ENCODE assay signal across 1 cellular context in the genomic region with DNA sequence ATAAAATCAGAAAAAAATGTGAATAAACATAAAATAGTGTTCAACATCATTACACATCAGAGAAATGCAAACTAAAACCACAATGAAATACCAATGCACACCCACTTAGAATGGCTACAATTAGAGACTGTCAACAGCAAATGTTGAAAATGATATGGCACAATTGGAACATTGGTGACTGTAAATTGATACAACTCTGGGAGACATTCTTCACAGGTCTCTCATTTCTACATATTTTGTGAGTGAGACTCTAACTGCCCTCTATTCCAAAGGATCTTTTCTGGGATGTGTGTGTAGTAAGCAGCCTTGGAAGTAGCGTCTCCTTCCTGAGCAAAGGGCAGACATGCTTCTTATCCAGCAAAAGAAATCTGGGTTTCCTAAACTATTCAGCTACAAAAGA.
TF ChIP-seq lines count a peak whose summit lies in the region.

No MANE protein-coding gene starts in this region.

TF ChIP-seq in GM23338, 12 proteins besides CTCF, POLR2A, EP300 and RAD21 (continued from another document):
- TF ChIP-seq, protein P1, sequence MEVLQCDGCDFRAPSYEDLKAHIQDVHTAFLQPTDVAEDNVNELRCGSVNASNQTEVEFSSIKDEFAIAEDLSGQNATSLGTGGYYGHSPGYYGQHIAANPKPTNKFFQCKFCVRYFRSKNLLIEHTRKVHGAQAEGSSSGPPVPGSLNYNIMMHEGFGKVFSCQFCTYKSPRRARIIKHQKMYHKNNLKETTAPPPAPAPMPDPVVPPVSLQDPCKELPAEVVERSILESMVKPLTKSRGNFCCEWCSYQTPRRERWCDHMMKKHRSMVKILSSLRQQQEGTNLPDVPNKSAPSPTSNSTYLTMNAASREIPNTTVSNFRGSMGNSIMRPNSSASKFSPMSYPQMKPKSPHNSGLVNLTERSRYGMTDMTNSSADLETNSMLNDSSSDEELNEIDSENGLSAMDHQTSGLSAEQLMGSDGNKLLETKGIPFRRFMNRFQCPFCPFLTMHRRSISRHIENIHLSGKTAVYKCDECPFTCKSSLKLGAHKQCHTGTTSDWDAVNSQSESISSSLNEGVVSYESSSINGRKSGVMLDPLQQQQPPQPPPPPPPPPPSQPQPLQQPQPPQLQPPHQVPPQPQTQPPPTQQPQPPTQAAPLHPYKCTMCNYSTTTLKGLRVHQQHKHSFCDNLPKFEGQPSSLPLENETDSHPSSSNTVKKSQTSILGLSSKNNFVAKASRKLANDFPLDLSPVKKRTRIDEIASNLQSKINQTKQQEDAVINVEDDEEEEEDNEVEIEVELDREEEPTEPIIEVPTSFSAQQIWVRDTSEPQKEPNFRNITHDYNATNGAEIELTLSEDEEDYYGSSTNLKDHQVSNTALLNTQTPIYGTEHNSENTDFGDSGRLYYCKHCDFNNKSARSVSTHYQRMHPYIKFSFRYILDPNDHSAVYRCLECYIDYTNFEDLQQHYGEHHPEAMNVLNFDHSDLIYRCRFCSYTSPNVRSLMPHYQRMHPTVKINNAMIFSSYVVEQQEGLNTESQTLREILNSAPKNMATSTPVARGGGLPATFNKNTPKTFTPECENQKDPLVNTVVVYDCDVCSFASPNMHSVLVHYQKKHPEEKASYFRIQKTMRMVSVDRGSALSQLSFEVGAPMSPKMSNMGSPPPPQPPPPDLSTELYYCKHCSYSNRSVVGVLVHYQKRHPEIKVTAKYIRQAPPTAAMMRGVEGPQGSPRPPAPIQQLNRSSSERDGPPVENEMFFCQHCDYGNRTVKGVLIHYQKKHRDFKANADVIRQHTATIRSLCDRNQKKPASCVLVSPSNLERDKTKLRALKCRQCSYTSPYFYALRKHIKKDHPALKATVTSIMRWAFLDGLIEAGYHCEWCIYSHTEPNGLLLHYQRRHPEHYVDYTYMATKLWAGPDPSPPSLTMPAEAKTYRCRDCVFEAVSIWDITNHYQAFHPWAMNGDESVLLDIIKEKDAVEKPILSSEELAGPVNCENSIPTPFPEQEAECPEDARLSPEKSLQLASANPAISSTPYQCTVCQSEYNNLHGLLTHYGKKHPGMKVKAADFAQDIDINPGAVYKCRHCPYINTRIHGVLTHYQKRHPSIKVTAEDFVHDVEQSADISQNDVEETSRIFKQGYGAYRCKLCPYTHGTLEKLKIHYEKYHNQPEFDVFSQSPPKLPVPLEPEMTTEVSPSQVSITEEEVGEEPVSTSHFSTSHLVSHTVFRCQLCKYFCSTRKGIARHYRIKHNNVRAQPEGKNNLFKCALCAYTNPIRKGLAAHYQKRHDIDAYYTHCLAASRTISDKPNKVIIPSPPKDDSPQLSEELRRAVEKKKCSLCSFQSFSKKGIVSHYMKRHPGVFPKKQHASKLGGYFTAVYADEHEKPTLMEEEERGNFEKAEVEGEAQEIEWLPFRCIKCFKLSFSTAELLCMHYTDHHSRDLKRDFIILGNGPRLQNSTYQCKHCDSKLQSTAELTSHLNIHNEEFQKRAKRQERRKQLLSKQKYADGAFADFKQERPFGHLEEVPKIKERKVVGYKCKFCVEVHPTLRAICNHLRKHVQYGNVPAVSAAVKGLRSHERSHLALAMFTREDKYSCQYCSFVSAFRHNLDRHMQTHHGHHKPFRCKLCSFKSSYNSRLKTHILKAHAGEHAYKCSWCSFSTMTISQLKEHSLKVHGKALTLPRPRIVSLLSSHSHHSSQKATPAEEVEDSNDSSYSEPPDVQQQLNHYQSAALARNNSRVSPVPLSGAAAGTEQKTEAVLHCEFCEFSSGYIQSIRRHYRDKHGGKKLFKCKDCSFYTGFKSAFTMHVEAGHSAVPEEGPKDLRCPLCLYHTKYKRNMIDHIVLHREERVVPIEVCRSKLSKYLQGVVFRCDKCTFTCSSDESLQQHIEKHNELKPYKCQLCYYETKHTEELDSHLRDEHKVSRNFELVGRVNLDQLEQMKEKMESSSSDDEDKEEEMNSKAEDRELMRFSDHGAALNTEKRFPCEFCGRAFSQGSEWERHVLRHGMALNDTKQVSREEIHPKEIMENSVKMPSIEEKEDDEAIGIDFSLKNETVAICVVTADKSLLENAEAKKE (CRISPR knock-in tag; IDR thresholded peaks at IDR 0.05), result no peak
- TF ChIP-seq CREB1 (CRISPR knock-in tag; IDR thresholded peaks at IDR 0.05; ENCODE audit: low read depth), result no peak
- no peak for TF ChIP-seq JUNB (IDR thresholded peaks at IDR 0.05; ENCODE audit: unreplicated experiment)
- TF ChIP-seq NANOG (IDR thresholded peaks at IDR 0.05; ENCODE audit: borderline replicate concordance), result no peak
